ENCODE assay signal across 24 cellular contexts in genomic region chr6:42340516-42340915, GRCh38.
DNase-seq lines count a peak whose midpoint lies in the region; ATAC-seq and TF ChIP-seq lines count a peak whose summit lies in the region.
"Had no signal": no experiment of that assay in that cellular context is flagged by ENCODE, and none has a peak within 500 bp of the region (broad histone marks: within the 10 kb centered on the region; RNA-seq: fewer than 3 reads in every experiment).

No MANE protein-coding gene starts in this region.

- no peak overlapping the region for H3K4ac ChIP-seq in mesendoderm (ENCODE audit: low read depth, low read length)

- H4K5ac ChIP-seq in mesendoderm (ENCODE audit: low read length) = no peak overlapping the region

- RAD21 ChIA-PET in HCT116 (lab: Charles Lee; ENCODE audit: low non-redundant PET in 1 of 2, low total read pairs in 2 of 2, uncharacterized antibody in 2 of 2, unreplicated experiment in 2 of 2) = no interaction called here

- TF ChIP-seq POLR2A in HCT116 (IDR thresholded peaks at IDR 0.05; ENCODE audit: borderline replicate concordance, extremely low read depth, insufficient read depth, insufficient read length) = no peak

- H3K18ac ChIP-seq in mesendoderm (ENCODE audit: low read length) = no peak overlapping the region

- no peaks in the 10 kb centered on the region for H3K9me2 ChIP-seq in HCT116 (ENCODE audit: insufficient read depth)

- no peak overlapping the region for H4K8ac ChIP-seq in mesendoderm (ENCODE audit: low read depth, low read length)

- no peak overlapping the region for H2BK120ac ChIP-seq in mesendoderm (ENCODE audit: low read depth, low read length)

- BruUV-seq in HCT116 (replicated peaks; lab: Mats Ljungman, UMichigan) = no TSS peak

- H3K36me3 Mint-ChIP-seq in activated naive CD8-positive, alpha-beta T cell treated with anti-CD3 and anti-CD28 coated beads, Interleukin-2, amount 50 U/mL, for 24 hours (ENCODE audit: low read depth) = no peaks in the 10 kb centered on the region

- no peak overlapping the region for H2BK5ac ChIP-seq in mesendoderm (ENCODE audit: low read length)

- no peak overlapping the region for H3K56ac ChIP-seq in mesendoderm (ENCODE audit: low read length)

- no peak overlapping the region for H2BK15ac ChIP-seq in mesendoderm (replicated peaks; ENCODE audit: low read depth)

- peak overlapping the region; percentile 68 for H3K4me2 ChIP-seq in HCT116 (ENCODE audit: low read length)
- H3K4me2 ChIP-seq in mesendoderm (ENCODE audit: low read length) = no peak overlapping the region
- H3K4me2 ChIP-seq: GM23338 had no signal

- H3K27ac ChIP-seq in HCT116 (ENCODE audit: low read depth, low read length) (no peak overlapping the region), RWPE1 (peak overlapping the region; percentile 57), mesendoderm (ENCODE audit: low read depth, low read length) (no peak overlapping the region)
- H3K27ac ChIP-seq: ascending aorta, dorsolateral prefrontal cortex, heart right ventricle, ovary, right atrium auricular region, spleen had no signal

- H2AK5ac ChIP-seq in mesendoderm (ENCODE audit: low read length) = no peak overlapping the region

- H3K4me1 ChIP-seq in HCT116 (ENCODE audit: control insufficient read depth in 1 of 2, insufficient read depth in 2 of 2, low read length in 2 of 2) (peaks cover 30 to 34% of the 10 kb centered on the region in 2 experiments), mesendoderm (ENCODE audit: control insufficient read depth, low read depth, low read length) (no peaks in the 10 kb centered on the region)
- H3K4me1 ChIP-seq: ascending aorta, right atrium auricular region, suprapubic skin had no signal

- no peaks in the 10 kb centered on the region for H3K36me3 ChIP-seq in HCT116 (ENCODE audit: control insufficient read depth in 1 of 2, insufficient read depth in 2 of 2, low read length in 2 of 2)
- H3K36me3 ChIP-seq in mesendoderm (ENCODE audit: control insufficient read depth, insufficient read depth, low read length) = no peaks in the 10 kb centered on the region
- H3K36me3 ChIP-seq: ascending aorta, heart right ventricle, ovary, right atrium auricular region, spleen, suprapubic skin had no signal

- peak; percentile 72 for DNase-seq in activated effector memory CD4-positive, alpha-beta T cell treated with anti-CD3 and anti-CD28 coated beads, Interleukin-2, amount 50 U/mL, for 16 hours
- no peak for DNase-seq in activated effector memory CD4-positive, alpha-beta T cell treated with Interleukin-2 at 50 U/mL for 16 hours
- DNase-seq in HCT116 (ENCODE audit: low read depth, low spot score) (no peak), RWPE1 (ENCODE audit: low spot score) (no peak), cardiac septum (ENCODE audit: low spot score) (no peak), mesendoderm (no peak)
- DNase-seq in activated naive CD8-positive, alpha-beta T cell treated with anti-CD3 and anti-CD28 coated beads, Interleukin-2, amount 50 U/mL, for 24 hours = no peak
- DNase-seq: activated gamma-delta T cell, DMS 273 treated with DMSO at 0.1 percent for 48 hours, dorsolateral prefrontal cortex, heart right ventricle, NCI-H1105, NCI-H2029, NCI-H774, ovary, SHP77 treated with DMSO at 0.1 percent for 48 hours, spleen had no signal

- H3K27ac Mint-ChIP-seq in activated naive CD8-positive, alpha-beta T cell treated with anti-CD3 and anti-CD28 coated beads, Interleukin-2, amount 50 U/mL, for 24 hours = peak overlapping the region; percentile 87
- H3K27ac Mint-ChIP-seq: GM23338 had no signal

- ATAC-seq in HCT116 = no peak
- ATAC-seq in activated naive CD8-positive, alpha-beta T cell treated with anti-CD3 and anti-CD28 coated beads, Interleukin-2, amount 50 U/mL, for 24 hours = no peak
- ATAC-seq: GM23338; heart right ventricle; HepG2; naive thymus-derived CD4-positive, alpha-beta T cell had no signal

- CTCF ChIA-PET in HCT116 (lab: Charles Lee) (interaction anchor here (1.7 kb wide), 1 partner anchor 207 kb away, joined by 4 read pairs; no protein-coding TSS in a partner anchor), RWPE1 (lab: Yijun Ruan, JAX) (interaction anchor here (0.6 kb wide), 1 partner anchor 63 kb away, joined by 3 read pairs; no protein-coding TSS in a partner anchor)

- no peaks in the 10 kb centered on the region for H3K27me3 ChIP-seq in HCT116 (ENCODE audit: insufficient read depth, low read length)
- H3K27me3 ChIP-seq in mesendoderm (ENCODE audit: insufficient read depth, low read length, poor library complexity) = no peaks in the 10 kb centered on the region
- H3K27me3 ChIP-seq: ascending aorta, dorsolateral prefrontal cortex, heart right ventricle, ovary, right atrium auricular region, spleen, suprapubic skin had no signal

- H3K4me1 Mint-ChIP-seq in activated naive CD8-positive, alpha-beta T cell treated with anti-CD3 and anti-CD28 coated beads, Interleukin-2, amount 50 U/mL, for 24 hours = peaks cover 58% of the 10 kb centered on the region

- intact Hi-C loops in HCT116 (cut with micrococcal nuclease) (no loop called here), cardiac septum (cut with DNase I) (no loop called here)

- H3K23ac ChIP-seq in mesendoderm (ENCODE audit: low read length) = no peak overlapping the region

- no peak for TF ChIP-seq CTCF in HCT116 (IDR thresholded peaks at IDR 0.05 in 2 of 3, conservative IDR thresholded peaks at IDR 0.05 in 1 of 3; ENCODE audit: borderline replicate concordance in 1 of 3, insufficient read depth in 1 of 3, low read depth in 2 of 3, low read length in 2 of 3)
- TF ChIP-seq CTCF in RWPE1 (conservative IDR thresholded peaks at IDR 0.05; ENCODE audit: low read depth) = no peak

- no peaks in the 10 kb centered on the region for H3K79me1 ChIP-seq in mesendoderm (ENCODE audit: low read length)

- no peak overlapping the region for H3K4me3 Mint-ChIP-seq in activated naive CD8-positive, alpha-beta T cell treated with anti-CD3 and anti-CD28 coated beads, Interleukin-2, amount 50 U/mL, for 24 hours
- H3K4me3 Mint-ChIP-seq: central memory CD8-positive, alpha-beta T cell; GM23338 had no signal

- H3K79me2 ChIP-seq in HCT116 (ENCODE audit: insufficient read depth, low read length) (no peaks in the 10 kb centered on the region), mesendoderm (ENCODE audit: control insufficient read depth, insufficient read depth, low read length) (no peaks in the 10 kb centered on the region)

- no peak for TF ChIP-seq RAD21 in HCT116 (IDR thresholded peaks at IDR 0.05; ENCODE audit: low read depth)

- no peaks in the 10 kb centered on the region for H3K27me3 Mint-ChIP-seq in activated naive CD8-positive, alpha-beta T cell treated with anti-CD3 and anti-CD28 coated beads, Interleukin-2, amount 50 U/mL, for 24 hours
- H3K27me3 Mint-ChIP-seq: central memory CD8-positive, alpha-beta T cell; naive thymus-derived CD4-positive, alpha-beta T cell had no signal

- no peaks in the 10 kb centered on the region for H3K9me3 Mint-ChIP-seq in activated naive CD8-positive, alpha-beta T cell treated with anti-CD3 and anti-CD28 coated beads, Interleukin-2, amount 50 U/mL, for 24 hours
- H3K9me3 Mint-ChIP-seq: central memory CD8-positive, alpha-beta T cell; GM23338 had no signal

- WGBS in mesendoderm (ENCODE audit: extremely low coverage, insufficient coverage, low lambda C conversion rate) = no CpG with 5 or more reads among the region's 6 CpGs

- H3K4me3 ChIP-seq in HCT116 (replicated peaks in 1 of 2; ENCODE audit: low read depth in 1 of 2, low read length in 2 of 2) (no peak overlapping the region), mesendoderm (ENCODE audit: low read length) (no peak overlapping the region)
- H3K4me3 ChIP-seq: ascending aorta, dorsolateral prefrontal cortex, GM23338, heart right ventricle, ovary, right atrium auricular region, spleen, suprapubic skin had no signal

- H3K9ac ChIP-seq in HCT116 (ENCODE audit: low read length) (no peak overlapping the region), mesendoderm (ENCODE audit: low read length) (no peak overlapping the region)

- H4K20me1 ChIP-seq in HCT116 (ENCODE audit: insufficient read depth) = no peaks in the 10 kb centered on the region

- no peaks in the 10 kb centered on the region for H3K9me3 ChIP-seq in HCT116 (ENCODE audit: control insufficient read depth in 1 of 2, insufficient read depth in 1 of 2, low read depth in 1 of 2, low read length in 2 of 2)
- H3K9me3 ChIP-seq: ascending aorta, heart right ventricle, ovary, right atrium auricular region, spleen, suprapubic skin had no signal

- H2AFZ ChIP-seq in HCT116 (ENCODE audit: low read depth, low read length, poor library complexity, severe bottlenecking) = no peak overlapping the region
- H2AFZ ChIP-seq: GM23338 had no signal

- POLR2A ChIA-PET in HCT116 (lab: Charles Lee) (no interaction called here), RWPE1 (lab: Yijun Ruan, JAX; ENCODE audit: low non-redundant PET) (no interaction called here)

TF ChIP-seq in HCT116, 20 proteins besides CTCF, POLR2A, EP300 and RAD21:
- TF ChIP-seq ZBTB33 (IDR thresholded peaks at IDR 0.05; ENCODE audit: extremely low read depth, insufficient replicate concordance, low read length) (no peak), FOSL1 (IDR thresholded peaks at IDR 0.05; ENCODE audit: low read depth) (no peak), ZFX (IDR thresholded peaks at IDR 0.05) (no peak), TCF7L2 (IDR thresholded peaks at IDR 0.05; ENCODE audit: borderline replicate concordance, extremely low read depth, insufficient read depth, insufficient read length) (no peak), JUND (IDR thresholded peaks at IDR 0.05) (no peak), EZH2 (IDR thresholded peaks at IDR 0.05) (no peak), CEBPB (IDR thresholded peaks at IDR 0.05; ENCODE audit: low read depth) (no peak), SP1 (IDR thresholded peaks at IDR 0.05; ENCODE audit: low read depth) (no peak)
